In genomic region chr19:8580710-8581281, GRCh38 we compare ENCODE assay signal across 1 cellular context.
TF ChIP-seq lines count a peak whose summit lies in the region.

No MANE protein-coding gene starts in this region.

TF ChIP-seq in HepG2, 621 proteins besides CTCF, POLR2A, EP300 and RAD21 (continued from another document):
- TF ChIP-seq ZBTB39 (CRISPR knock-in tag; IDR thresholded peaks at IDR 0.05) (no peak), CBX5 (CRISPR knock-in tag; IDR thresholded peaks at IDR 0.05; ENCODE audit: borderline replicate concordance) (peak; percentile 63; the same call in 1 of the 2 replicates), ETV5 (CRISPR knock-in tag; IDR thresholded peaks at IDR 0.05; ENCODE audit: borderline replicate concordance) (peak; percentile 89), SMAD3 (CRISPR knock-in tag; IDR thresholded peaks at IDR 0.05) (peak; percentile 63; the same call in 1 of the 2 replicates), HMG20A (CRISPR knock-in tag; IDR thresholded peaks at IDR 0.05; ENCODE audit: borderline replicate concordance) (no peak), GABPB1 (CRISPR knock-in tag; IDR thresholded peaks at IDR 0.05) (peak; percentile 86), NBN (conservative IDR thresholded peaks at IDR 0.05) (no peak), HNRNPLL (IDR thresholded peaks at IDR 0.05; ENCODE audit: low read depth, low read length, poor library complexity, severe bottlenecking) (peak; percentile 37), POGK (CRISPR knock-in tag; conservative IDR thresholded peaks at IDR 0.05) (0 out of 2 replicates have a peak, but pooled peaks have one; percentile 24), ZNF761 (CRISPR knock-in tag; conservative IDR thresholded peaks at IDR 0.05) (no peak), ZZZ3 (CRISPR knock-in tag; IDR thresholded peaks at IDR 0.05; ENCODE audit: borderline replicate concordance) (no peak), KMT2A (CRISPR knock-in tag; IDR thresholded peaks at IDR 0.05) (no peak), CHCHD3 (CRISPR knock-in tag; IDR thresholded peaks at IDR 0.05) (no peak)
